ENCODE assay signal across 8 cellular contexts in the genomic region with DNA sequence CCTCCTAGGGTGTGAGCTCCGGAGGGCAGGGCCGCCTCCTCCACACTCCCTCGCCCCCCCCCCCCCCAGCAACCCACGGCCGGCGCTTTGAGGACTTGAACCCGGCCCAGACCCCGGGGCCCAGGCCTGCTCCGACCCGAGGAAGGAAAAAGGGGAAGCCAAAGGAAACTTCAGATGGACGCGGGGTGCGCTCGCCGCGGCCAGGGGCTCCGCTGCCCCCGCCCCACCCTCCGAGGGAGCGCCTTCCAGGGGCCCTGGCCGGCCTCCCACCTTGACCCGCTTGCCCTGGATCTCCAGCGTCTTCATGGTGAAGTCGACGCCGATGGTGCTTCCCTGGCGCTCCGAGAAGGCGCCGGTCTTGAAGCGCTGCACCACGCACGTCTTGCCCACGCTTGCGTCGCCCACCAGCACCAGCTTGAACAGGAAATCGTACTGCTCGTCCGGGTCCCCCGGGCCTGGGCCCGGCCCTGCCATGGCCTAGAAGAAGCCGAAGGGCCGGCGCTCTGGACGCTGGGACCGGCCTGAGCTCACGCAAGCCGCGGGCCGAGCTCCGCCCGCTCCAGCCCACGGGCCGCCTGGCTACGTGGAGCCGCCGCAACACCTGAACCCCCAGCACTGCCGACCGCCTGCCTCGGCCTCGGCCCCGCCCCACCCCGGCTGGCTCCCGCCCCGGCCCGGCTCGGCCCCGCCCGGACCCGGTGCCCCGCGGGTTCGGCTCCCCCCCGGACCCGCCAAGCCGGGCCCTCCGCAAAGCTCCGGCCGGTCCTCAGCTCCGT. TPM values are rescaled to one million over a fixed set of nuclear protein-coding genes. Genes with fewer than 3 reads are reported as not detected.
DNase-seq lines count a peak whose midpoint lies in the region; ATAC-seq and TF ChIP-seq lines count a peak whose summit lies in the region.

No MANE protein-coding gene starts in this region.

- peaks cover 1% of the 10 kb centered on the region for H3K4me1 Mint-ChIP-seq in glutamatergic neuron (ENCODE audit: low read depth, unreplicated experiment)

- DNase-seq in stimulated activated CD4-positive, alpha-beta T cell treated with anti-CD3 and anti-CD28 coated beads, Interleukin-4, amount 100 ng/mL, for 1 hour: peak; percentile 56
- DNase-seq in stimulated activated CD4-positive, alpha-beta T cell treated with anti-CD3 and anti-CD28 coated beads, Interleukin-12 subunit alpha, Interleukin-12 subunit beta, amount 100 ng/mL, for 4 hours: no peak
- DNase-seq in LHCN-M2 (ENCODE audit: low read depth) (peak; percentile 28), activated gamma-delta T cell (lab: John Stamatoyannopoulos, UW) (peak; percentile 48), glutamatergic neuron (no peak), psoas muscle (peak in 1 of 2 donors; percentile 28), C1 segment of cervical spinal cord (lab: John Stamatoyannopoulos, UW) (no peak)

- peaks cover 10% of the 10 kb centered on the region for H3K4me1 ChIP-seq in psoas muscle

- peak overlapping the region; percentile 90 for H3K4me3 ChIP-seq in psoas muscle

- peaks cover 0 to 10% of the 10 kb centered on the region in 2 donors for H3K36me3 ChIP-seq in psoas muscle (ENCODE audit: insufficient read depth in 1 of 2, low read depth in 1 of 2)

- H3K9me3 Mint-ChIP-seq in glutamatergic neuron (ENCODE audit: unreplicated experiment): peaks cover 3% of the 10 kb centered on the region

- H3K4me3 Mint-ChIP-seq in glutamatergic neuron (ENCODE audit: unreplicated experiment): peak overlapping the region; percentile 84

- no peaks in the 10 kb centered on the region for H3K36me3 Mint-ChIP-seq in glutamatergic neuron (ENCODE audit: unreplicated experiment)

- H3K27me3 ChIP-seq in psoas muscle (ENCODE audit: insufficient read depth in 3 of 3, low read length in 2 of 3): no peaks in the 10 kb centered on the region

- ATAC-seq in psoas muscle (peak; percentile 1 to 75 (median 32)), HG02870 (IDR thresholded peaks at IDR 0.05; ENCODE audit: unreplicated experiment) (no peak)

- WGBS in psoas muscle, 3 donors: 0 to 1% (median 0%) methylated on average over 42 to 80 of the region's 80 CpGs

- intact Hi-C loops in psoas muscle (cut with DNase I): loop anchor here in 1 of 2 donors (10.0 kb wide), 1 partner anchor 146 kb away; no protein-coding TSS in a partner anchor

- peaks cover 3% of the 10 kb centered on the region for H3K27me3 Mint-ChIP-seq in glutamatergic neuron (ENCODE audit: unreplicated experiment)

- TF ChIP-seq CTCF in glutamatergic neuron (IDR thresholded peaks at IDR 0.05; ENCODE audit: partially characterized antibody, unreplicated experiment): no peak
- TF ChIP-seq CTCF in psoas muscle (IDR thresholded peaks at IDR 0.05): no peak

- no peaks in the 10 kb centered on the region for H3K9me3 ChIP-seq in psoas muscle

- H3K27ac ChIP-seq in psoas muscle: peak overlapping the region; percentile 84

- H3K27ac Mint-ChIP-seq in glutamatergic neuron (ENCODE audit: unreplicated experiment): peak overlapping the region; percentile 44

RNA-seq across cellular contexts. Expression of a gene that starts 0.4 kb away (rescaled TPM):
- total RNA-seq in LHCN-M2 (2014; rRNA removed): 16.3 and 21.5 TPM in 2 replicates
- 12.5 TPM for polyA plus RNA-seq in LHCN-M2 (2012)
- 2.3 TPM for total RNA-seq in glutamatergic neuron (ENCODE audit: unreplicated experiment)
- 1 to 10 TPM; 1.6 to 5.1 (median 2.6) TPM for total RNA-seq in psoas muscle
- polyA plus RNA-seq in psoas muscle: 1 to 10 TPM in 2 of 3 donors, under 1 TPM in 1; 0.62 to 1.3 (median 1.2) TPM

RNA-seq across cellular contexts. Expression of a gene that starts 39.7 kb away (rescaled TPM):
- total RNA-seq in LHCN-M2 (2014; rRNA removed) (26.9 TPM in 2 replicates), glutamatergic neuron (ENCODE audit: unreplicated experiment) (18.2 TPM), psoas muscle (10 to 100 TPM; 25.9 to 39.3 (median 31.7) TPM)
- 26.8 TPM for polyA plus RNA-seq in LHCN-M2 (2012)
- 10 to 100 TPM; 27.6 to 56.0 (median 42.8) TPM for polyA plus RNA-seq in psoas muscle

Comparison
In these comparisons a context has a peak if more than half of its experiments do, and no peak if none do; other contexts are left out.
1. DNase-seq: peak in stimulated activated CD4-positive, alpha-beta T cell treated with anti-CD3 and anti-CD28 coated beads, Interleukin-4, amount 100 ng/mL, for 1 hour (single experiment), LHCN-M2 (single experiment) and activated gamma-delta T cell (single experiment); none in stimulated activated CD4-positive, alpha-beta T cell treated with anti-CD3 and anti-CD28 coated beads, Interleukin-12 subunit alpha, Interleukin-12 subunit beta, amount 100 ng/mL, for 4 hours (single experiment), glutamatergic neuron (single experiment) and C1 segment of cervical spinal cord (0 of 14).